ENCODE assay signal across 19 cellular contexts in genomic region chr22:41245917-41246499, GRCh38. TPM values are rescaled to one million over a fixed set of nuclear protein-coding genes. Genes with fewer than 3 reads are reported as not detected.
A peak's percentile ranks its signal among the peaks of the same experiment; 100 is the strongest.
DNase-seq lines count a peak whose midpoint lies in the region; ATAC-seq and TF ChIP-seq lines count a peak whose summit lies in the region.
"Had no signal": no experiment of that assay in that cellular context is flagged by ENCODE, and none has a peak within 500 bp of the region (broad histone marks: within the 10 kb centered on the region; RNA-seq: fewer than 3 reads in every experiment).

No MANE protein-coding gene starts in this region.

- H4K20me1 ChIP-seq in PC-9 (ENCODE audit: insufficient read depth), result peaks cover 9% of the 10 kb centered on the region; the same call in 1 of the 2 replicates

- POLR2A ChIA-PET in MCF 10A (lab: Yijun Ruan, JAX), result no interaction called here
- POLR2A ChIA-PET in PC-9 (lab: Charles Lee; ENCODE audit: unreplicated experiment), result interaction anchor here (0.6 kb wide), 1 partner anchor 23 kb away, joined by 4 read pairs; no protein-coding TSS in a partner anchor

- H3K27ac ChIP-seq in breast epithelium, result no peak overlapping the region
- no peak overlapping the region for H3K27ac ChIP-seq in PC-9
- H3K27ac ChIP-seq: ascending aorta, coronary artery, SJSA1 had no signal

- H3K4me1 ChIP-seq in breast epithelium (no peaks in the 10 kb centered on the region), PC-9 (replicated peaks; ENCODE audit: insufficient read depth) (no peaks in the 10 kb centered on the region)
- H3K4me1 ChIP-seq: ascending aorta had no signal

- no peak for TF ChIP-seq POLR2A in breast epithelium (IDR thresholded peaks at IDR 0.05)

- H3K4me3 Mint-ChIP-seq in MCF 10A (ENCODE audit: unreplicated experiment), result no peak overlapping the region
- H3K4me3 Mint-ChIP-seq in stimulated activated effector memory CD8-positive, alpha-beta T cell treated with anti-CD3 and anti-CD28 coated beads, Interleukin-12 subunit alpha, Interleukin-12 subunit beta, amount 100 ng/mL, for 72 hours, result no peak overlapping the region
- H3K4me3 Mint-ChIP-seq: CD4-positive, CD25-positive, alpha-beta regulatory T cell had no signal

- no peaks in the 10 kb centered on the region for H3K79me2 ChIP-seq in PC-9 (ENCODE audit: low read depth)

- DNase-seq in MCF 10A (ENCODE audit: unreplicated experiment) (no peak), breast epithelium (ENCODE audit: low spot score in 2 of 2) (no peak), PC-9 (no peak), epithelial cell of proximal tubule (ENCODE audit: low read depth) (no peak), AML-193 (lab: John Stamatoyannopoulos, UW) (no peak), T1000 (lab: John Stamatoyannopoulos, UW) (no peak)
- DNase-seq in stimulated activated effector memory CD8-positive, alpha-beta T cell treated with anti-CD3 and anti-CD28 coated beads, Interleukin-12 subunit alpha, Interleukin-12 subunit beta, amount 100 ng/mL, for 72 hours (ENCODE audit: low spot score in 2 of 2), result no peak
- DNase-seq in activated CD8-positive, alpha-beta memory T cell treated with anti-CD3 and anti-CD28 coated beads for 24 hours, result no peak
- DNase-seq: activated CD4-positive, alpha-beta T cell treated with anti-CD3 and anti-CD28 coated beads for 4 hours; activated naive CD4-positive, alpha-beta T cell; CD4-positive, CD25-positive, alpha-beta regulatory T cell; DMS79 treated with DMSO at 0.1 percent for 48 hours; erythroblast; mesenchymal stem cell; NCI-H2029; NCI-H510A treated with DMSO at 0.1 percent for 48 hours had no signal

- no peaks in the 10 kb centered on the region for H3K27me3 Mint-ChIP-seq in MCF 10A (ENCODE audit: insufficient read depth, unreplicated experiment)
- H3K27me3 Mint-ChIP-seq: CD4-positive, CD25-positive, alpha-beta regulatory T cell had no signal

- no peak overlapping the region for H2AFZ ChIP-seq in PC-9

- no peaks in the 10 kb centered on the region for H3K9me2 ChIP-seq in PC-9 (ENCODE audit: insufficient read depth)

- no peaks in the 10 kb centered on the region for H3K9me3 Mint-ChIP-seq in MCF 10A (ENCODE audit: unreplicated experiment)
- H3K9me3 Mint-ChIP-seq in stimulated activated effector memory CD8-positive, alpha-beta T cell treated with anti-CD3 and anti-CD28 coated beads, Interleukin-12 subunit alpha, Interleukin-12 subunit beta, amount 100 ng/mL, for 72 hours, result no peaks in the 10 kb centered on the region
- H3K9me3 Mint-ChIP-seq: CD4-positive, CD25-positive, alpha-beta regulatory T cell had no signal

- BruUV-seq in MCF 10A (replicated peaks; lab: Mats Ljungman, UMichigan) (TSS peak; percentile 40), PC-9 (replicated peaks; lab: Mats Ljungman, UMichigan) (no TSS peak)

- intact Hi-C loops in MCF 10A (cut with micrococcal nuclease) (no loop called here), breast epithelium (cut with DNase I; ENCODE audit: low total_unique reads) (no loop called here), PC-9 (cut with micrococcal nuclease; ENCODE audit: unreplicated experiment) (no loop called here)

- no peak overlapping the region for H3K27ac Mint-ChIP-seq in MCF 10A (ENCODE audit: low read depth, unreplicated experiment)
- H3K27ac Mint-ChIP-seq in stimulated activated effector memory CD8-positive, alpha-beta T cell treated with anti-CD3 and anti-CD28 coated beads, Interleukin-12 subunit alpha, Interleukin-12 subunit beta, amount 100 ng/mL, for 72 hours, result no peak overlapping the region

- H3K27me3 ChIP-seq in breast epithelium (no peaks in the 10 kb centered on the region), PC-9 (ENCODE audit: insufficient read depth, low read depth) (no peaks in the 10 kb centered on the region)
- H3K27me3 ChIP-seq: ascending aorta, SJSA1 had no signal

- H3K4me2 ChIP-seq in PC-9, result no peak overlapping the region

- peak; percentile 9 for ATAC-seq in stimulated activated effector memory CD8-positive, alpha-beta T cell treated with anti-CD3 and anti-CD28 coated beads, Interleukin-12 subunit alpha, Interleukin-12 subunit beta, amount 100 ng/mL, for 72 hours

- no peaks in the 10 kb centered on the region for H3K36me3 ChIP-seq in breast epithelium
- peaks cover 23% of the 10 kb centered on the region for H3K36me3 ChIP-seq in PC-9 (ENCODE audit: low read depth)

- H3K9me3 ChIP-seq in breast epithelium (no peaks in the 10 kb centered on the region), PC-9 (ENCODE audit: insufficient read depth, low read depth) (no peaks in the 10 kb centered on the region)
- H3K9me3 ChIP-seq: ascending aorta, SJSA1 had no signal

- H3K36me3 Mint-ChIP-seq in MCF 10A (ENCODE audit: insufficient read depth, unreplicated experiment), result peaks cover 40% of the 10 kb centered on the region
- peaks cover 57% of the 10 kb centered on the region for H3K36me3 Mint-ChIP-seq in stimulated activated effector memory CD8-positive, alpha-beta T cell treated with anti-CD3 and anti-CD28 coated beads, Interleukin-12 subunit alpha, Interleukin-12 subunit beta, amount 100 ng/mL, for 72 hours

- H3K4me3 ChIP-seq in breast epithelium, result no peak overlapping the region
- no peak overlapping the region for H3K4me3 ChIP-seq in PC-9
- no peak overlapping the region for H3K4me3 ChIP-seq in epithelial cell of proximal tubule (ENCODE audit: low read depth, low read length)
- H3K4me3 ChIP-seq: ascending aorta, coronary artery, SJSA1 had no signal

- H3K4me1 Mint-ChIP-seq in MCF 10A (ENCODE audit: insufficient read depth, unreplicated experiment), result no peaks in the 10 kb centered on the region
- no peaks in the 10 kb centered on the region for H3K4me1 Mint-ChIP-seq in stimulated activated effector memory CD8-positive, alpha-beta T cell treated with anti-CD3 and anti-CD28 coated beads, Interleukin-12 subunit alpha, Interleukin-12 subunit beta, amount 100 ng/mL, for 72 hours
- H3K4me1 Mint-ChIP-seq: CD4-positive, CD25-positive, alpha-beta regulatory T cell had no signal

- H3F3A ChIP-seq in PC-9 (ENCODE audit: insufficient read depth, low read depth), result peaks cover 45% of the 10 kb centered on the region

- no peak for TF ChIP-seq CTCF in MCF 10A (IDR thresholded peaks at IDR 0.05; ENCODE audit: unreplicated experiment)
- TF ChIP-seq CTCF in breast epithelium (IDR thresholded peaks at IDR 0.05), result no peak
- TF ChIP-seq CTCF in PC-9 (conservative IDR thresholded peaks at IDR 0.05), result 0 out of 2 replicates have a peak, but pooled peaks have one; percentile 12
- TF ChIP-seq CTCF in epithelial cell of proximal tubule (conservative IDR thresholded peaks at IDR 0.05; ENCODE audit: low read depth, low read length), result peak; percentile 15

- CTCF ChIA-PET in MCF 10A (lab: Yijun Ruan, JAX), result interaction anchor here (0.9 kb wide), 1 partner anchor 9 kb away, joined by 4 read pairs; no protein-coding TSS in a partner anchor
- CTCF ChIA-PET in PC-9 (lab: Charles Lee), result no interaction called here

RNA-seq across cellular contexts. Expression of gene CHADL, which starts 5.3 kb away (rescaled TPM):
- 0.51 and 0.52 TPM in 2 replicates for total RNA-seq in MCF 10A (2022)
- 1 to 10 TPM; 1.3 to 3.7 (median 1.4) TPM for total RNA-seq in breast epithelium
- 0.63 and 0.74 TPM in 2 replicates for total RNA-seq in PC-9 (2021)
- total RNA-seq in epithelial cell of proximal tubule, result 0.87 and 1.3 TPM in 2 replicates
- total RNA-seq: ascending aorta had no signal

RNA-seq across cellular contexts. Expression of gene RANGAP1, which starts 40.0 kb away (rescaled TPM):
- total RNA-seq in MCF 10A (2022), result 84.7 and 117 TPM in 2 replicates
- 10 to 100 TPM; 29.8 to 54.1 (median 51.2) TPM for total RNA-seq in breast epithelium
- total RNA-seq in PC-9 (2021), result 142 and 160 TPM in 2 replicates
- total RNA-seq in epithelial cell of proximal tubule, result 251 and 275 TPM in 2 replicates

RNA-seq across cellular contexts. Expression of gene L3MBTL2, which starts 40.9 kb away (rescaled TPM):
- total RNA-seq in MCF 10A (2022) (28.7 and 30.0 TPM in 2 replicates), breast epithelium (10 to 100 TPM; 13.1 to 22.5 (median 17.0) TPM), PC-9 (2021) (21.2 and 22.3 TPM in 2 replicates), epithelial cell of proximal tubule (16.1 and 21.5 TPM in 2 replicates)

RNA-seq across cellular contexts. Expression of gene ZC3H7B, which starts 55.3 kb away (rescaled TPM):
- total RNA-seq in MCF 10A (2022), result 42.9 and 53.4 TPM in 2 replicates
- 10 to 100 TPM; 24.0 to 33.1 (median 32.2) TPM for total RNA-seq in breast epithelium
- total RNA-seq in PC-9 (2021), result 54.5 and 62.7 TPM in 2 replicates
- 55.6 and 75.5 TPM in 2 replicates for total RNA-seq in epithelial cell of proximal tubule

Comparison
In these comparisons a context has a peak if more than half of its experiments do, and no peak if none do; other contexts are left out.
1. CTCF ChIP-seq: peak in PC-9 (single experiment) and epithelial cell of proximal tubule (single experiment); none in MCF 10A (single experiment) and breast epithelium (0 of 3).